Comparison of ENCODE assay signal across 8 cellular contexts in genomic region chr2:96760986-96761832, GRCh38. TPM values are rescaled to one million over a fixed set of nuclear protein-coding genes. Genes with fewer than 3 reads are reported as not detected.
DNase-seq lines count a peak whose midpoint lies in the region; ATAC-seq, FAIRE-seq and TF ChIP-seq lines count a peak whose summit lies in the region.

No MANE protein-coding gene starts in this region.

- TF ChIP-seq POLR2A in vagina (IDR thresholded peaks at IDR 0.05) = no peak

- peak overlapping the region; percentile 84 for H3K27ac Mint-ChIP-seq in dendritic cell treated with granulocyte-macrophage colony-stimulating factor and Interleukin-4, amounts not matched to agents 40 ng/mL and 50 ng/mL, for 4 days

- ATAC-seq in HG02571 (IDR thresholded peaks at IDR 0.05; ENCODE audit: unreplicated experiment) (peak; percentile 9), mucosa of descending colon (peak; percentile 14)

- H3K4me1 ChIP-seq in mucosa of descending colon (ENCODE audit: low read depth) (peaks cover 31% of the 10 kb centered on the region), vagina (peaks cover 57% of the 10 kb centered on the region)

- H3K36me3 Mint-ChIP-seq in dendritic cell treated with granulocyte-macrophage colony-stimulating factor and Interleukin-4, amounts not matched to agents 40 ng/mL and 50 ng/mL, for 4 days (ENCODE audit: low read depth) = peaks cover 7% of the 10 kb centered on the region

- H3K27me3 ChIP-seq in vagina = no peaks in the 10 kb centered on the region

- no peak for FAIRE-seq in RCC 7860 (lab: Jason Lieb, UNC)

- DNase-seq in NCI-H82 (lab: John Stamatoyannopoulos, UW) (peak; percentile 69), NCI-H82 treated with DMSO at 0.1 percent for 48 hours (lab: John Stamatoyannopoulos, UW; ENCODE audit: unreplicated experiment) (no peak), RPMI7951 (ENCODE audit: low read depth) (peak; percentile 51), mucosa of descending colon (peak; percentile 59 to 80 (median 74)), vagina (ENCODE audit: extremely low spot score in 2 of 2) (peak in 1 of 2 donors; percentile 92), RCC 7860 (ENCODE audit: low spot score) (no peak)

- intact Hi-C loops in dendritic cell treated with granulocyte-macrophage colony-stimulating factor and Interleukin-4, amounts not matched to agents 40 ng/mL and 50 ng/mL, for 4 days (cut with micrococcal nuclease) = loop anchor here (1.0 to 5.0 kb wide), 4 partner anchors 21 to 224 kb away; partner anchors contain the start of genes ARID5A, CNNM3, KANSL3 and LMAN2L
- intact Hi-C loops in mucosa of descending colon (cut with DNase I, micrococcal nuclease) (no loop called here), vagina (cut with DNase I) (loop anchor here (5.0 to 10.0 kb wide), 3 partner anchors 56 to 224 kb away; partner anchors contain the start of genes ARID5A, CNNM3 and KANSL3)

- H3K4me3 ChIP-seq in mucosa of descending colon = peak overlapping the region; percentile 41
- peak overlapping the region; percentile 67 to 95 for H3K4me3 ChIP-seq in vagina

- H3K27ac ChIP-seq in vagina = peak overlapping the region; percentile 79

- peaks cover 68% of the 10 kb centered on the region for H3K4me1 Mint-ChIP-seq in dendritic cell treated with granulocyte-macrophage colony-stimulating factor and Interleukin-4, amounts not matched to agents 40 ng/mL and 50 ng/mL, for 4 days (ENCODE audit: low read depth)

- H3K9me3 Mint-ChIP-seq in dendritic cell treated with granulocyte-macrophage colony-stimulating factor and Interleukin-4, amounts not matched to agents 40 ng/mL and 50 ng/mL, for 4 days = no peaks in the 10 kb centered on the region

- peak overlapping the region; percentile 87 for H3K4me3 Mint-ChIP-seq in dendritic cell treated with granulocyte-macrophage colony-stimulating factor and Interleukin-4, amounts not matched to agents 40 ng/mL and 50 ng/mL, for 4 days

- H3K9me3 ChIP-seq in mucosa of descending colon (no peaks in the 10 kb centered on the region), vagina (no peaks in the 10 kb centered on the region)

- H3K36me3 ChIP-seq in mucosa of descending colon (ENCODE audit: low read depth) = no peaks in the 10 kb centered on the region
- H3K36me3 ChIP-seq in vagina = no peaks in the 10 kb centered on the region

- H3K27me3 Mint-ChIP-seq in dendritic cell treated with granulocyte-macrophage colony-stimulating factor and Interleukin-4, amounts not matched to agents 40 ng/mL and 50 ng/mL, for 4 days = peaks cover 2% of the 10 kb centered on the region

- TF ChIP-seq CTCF in mucosa of descending colon (IDR thresholded peaks at IDR 0.05) = peak; percentile 67
- peak; percentile 27 to 49 (median 39) for TF ChIP-seq CTCF in vagina (IDR thresholded peaks at IDR 0.05)

RNA-seq across cellular contexts. Expression of gene CNNM4, which starts 0.5 kb away (rescaled TPM):
- 5.3 and 5.9 TPM in 2 replicates for total RNA-seq in RPMI7951 (2014; rRNA removed; shearing (Covaris generic))
- total RNA-seq in mucosa of descending colon (100 to 1,000 TPM in 2 of 3 donors, 10 to 100 TPM in 1; 53.4 to 134 (median 101) TPM), vagina (8.3 TPM)

RNA-seq across cellular contexts. Expression of gene LMAN2L, which starts 21.3 kb away (rescaled TPM):
- total RNA-seq in RPMI7951 (2014; rRNA removed; shearing (Covaris generic)) = 36.8 and 37.8 TPM in 2 replicates
- total RNA-seq in mucosa of descending colon (10 to 100 TPM; 11.2 to 21.0 (median 14.2) TPM), vagina (13.0 TPM)

RNA-seq across cellular contexts. Expression of gene CNNM3, which starts 54.9 kb away (rescaled TPM):
- 3.6 and 4.8 TPM in 2 replicates for total RNA-seq in RPMI7951 (2014; rRNA removed; shearing (Covaris generic))
- total RNA-seq in mucosa of descending colon = 10 to 100 TPM; 21.2 to 35.5 (median 33.4) TPM
- total RNA-seq in vagina = 16.5 TPM

Comparison
In these comparisons a context has a peak if more than half of its experiments do, and no peak if none do; other contexts are left out.
1. DNase-seq: peak in NCI-H82 (single experiment), RPMI7951 (single experiment) and mucosa of descending colon (3 of 3); none in NCI-H82 treated with DMSO at 0.1 percent for 48 hours (single experiment) and RCC 7860 (single experiment).
2. intact Hi-C loops: an anchor here in dendritic cell treated with granulocyte-macrophage colony-stimulating factor and Interleukin-4, amounts not matched to agents 40 ng/mL and 50 ng/mL, for 4 days (1.0 to 5.0 kb wide) and vagina (5.0 to 10.0 kb wide); none called in mucosa of descending colon.